13 cellular contexts compared by ENCODE assay signal in genomic region chr19:15468675-15469512, GRCh38. TPM values are rescaled to one million over a fixed set of nuclear protein-coding genes. Genes with fewer than 3 reads are reported as not detected.
DNase-seq lines count a peak whose midpoint lies in the region; ATAC-seq and TF ChIP-seq lines count a peak whose summit lies in the region.
"Had no signal": no experiment of that assay in that cellular context is flagged by ENCODE, and none has a peak within 500 bp of the region (broad histone marks: within the 10 kb centered on the region; RNA-seq: fewer than 3 reads in every experiment).

No MANE protein-coding gene starts in this region.

- no peak overlapping the region for H4K8ac ChIP-seq in mesenchymal stem cell (ENCODE audit: low read length)

- H2AFZ ChIP-seq in SK-N-SH (ENCODE audit: low read depth) (no peak overlapping the region), mesenchymal stem cell (ENCODE audit: low read depth, low read length) (no peak overlapping the region)

- H2BK15ac ChIP-seq in mesenchymal stem cell (ENCODE audit: low read depth, poor library complexity, severe bottlenecking), result no peak overlapping the region

- H3K79me1 ChIP-seq in mesenchymal stem cell (replicated peaks; ENCODE audit: low read length, poor library complexity, severe bottlenecking), result no peaks in the 10 kb centered on the region

- H3K27me3 ChIP-seq in SK-N-SH (ENCODE audit: insufficient read depth), result peaks cover 30% of the 10 kb centered on the region
- H3K27me3 ChIP-seq in duodenal mucosa (ENCODE audit: control insufficient read depth in 1 of 2, insufficient read depth in 2 of 2, low read length in 2 of 2), result peaks cover 11 to 13% of the 10 kb centered on the region in 2 donors
- peaks cover 3 to 28% of the 10 kb centered on the region in 2 experiments for H3K27me3 ChIP-seq in mesenchymal stem cell (ENCODE audit: control insufficient read depth in 1 of 2, insufficient read depth in 1 of 2, low read length in 2 of 2)

- no peak overlapping the region for H2AK5ac ChIP-seq in mesenchymal stem cell (ENCODE audit: low read length, severe bottlenecking)

- H3K9me3 ChIP-seq in SK-N-SH, result no peaks in the 10 kb centered on the region
- H3K9me3 ChIP-seq in duodenal mucosa (ENCODE audit: control insufficient read depth in 1 of 2, low read length in 2 of 2), result no peaks in the 10 kb centered on the region
- H3K9me3 ChIP-seq in mesenchymal stem cell (ENCODE audit: control insufficient read depth, low read length), result peaks cover 2% of the 10 kb centered on the region
- H3K9me3 ChIP-seq: ascending aorta had no signal

- H3K36me3 ChIP-seq in SK-N-SH (replicated peaks in 1 of 2; ENCODE audit: control insufficient read depth in 1 of 2, insufficient read depth in 2 of 2, low read length in 1 of 2), result no peaks in the 10 kb centered on the region
- no peaks in the 10 kb centered on the region for H3K36me3 ChIP-seq in duodenal mucosa (ENCODE audit: control insufficient read depth in 1 of 2, insufficient read depth in 2 of 2, low read length in 2 of 2)
- no peaks in the 10 kb centered on the region for H3K36me3 ChIP-seq in mesenchymal stem cell (ENCODE audit: control insufficient read depth in 1 of 2, insufficient read depth in 2 of 2, low read depth in 1 of 2, low read length in 2 of 2)
- H3K36me3 ChIP-seq: ascending aorta had no signal

- intact Hi-C loops in sciatic nerve (cut with DNase I), result no loop called here

- POLR2A ChIA-PET in SK-N-SH (lab: Yijun Ruan, JAX), result interaction anchor here (1.2 kb wide), 1 partner anchor 16 kb away, joined by 3 read pairs; no protein-coding TSS in a partner anchor

- no peak overlapping the region for H3K18ac ChIP-seq in mesenchymal stem cell (ENCODE audit: low read depth in 1 of 2, low read length in 2 of 2)

- no peak overlapping the region for H3K4me2 ChIP-seq in SK-N-SH
- no peak overlapping the region for H3K4me2 ChIP-seq in mesenchymal stem cell (ENCODE audit: low read length, poor library complexity, severe bottlenecking)

- no peak overlapping the region for H2BK12ac ChIP-seq in mesenchymal stem cell (ENCODE audit: low read length in 2 of 2)

- no peaks in the 10 kb centered on the region for H3K9me2 ChIP-seq in SK-N-SH

- peak; percentile 4 for DNase-seq in SK-N-SH
- peak; percentile 23 for DNase-seq in sciatic nerve (ENCODE audit: low spot score)
- DNase-seq in mesenchymal stem cell, result no peak

- no peak for TF ChIP-seq EP300 in SK-N-SH (IDR thresholded peaks at IDR 0.05; ENCODE audit: borderline replicate concordance in 1 of 2, low read depth in 1 of 2, low read length in 1 of 2)

- peak overlapping the region; percentile 24 to 90 (median 84) for H3K4me3 Mint-ChIP-seq in IgD-negative memory B cell

- no peak for TF ChIP-seq CTCF in SK-N-SH (IDR thresholded peaks at IDR 0.05)

- H3K4me1 Mint-ChIP-seq in IgD-negative memory B cell, result peaks cover 28 to 39% (median 28%) of the 10 kb centered on the region in 3 donors

- H2BK5ac ChIP-seq in mesenchymal stem cell (ENCODE audit: low read depth, low read length, poor library complexity, severe bottlenecking), result no peak overlapping the region

- H3K4me3 ChIP-seq in SK-N-SH (ENCODE audit: low read depth in 2 of 2, low read length in 1 of 2), result no peak overlapping the region
- H3K4me3 ChIP-seq in duodenal mucosa (ENCODE audit: low read depth in 1 of 2, low read length in 2 of 2), result peak overlapping the region; percentile 50 to 68
- no peak overlapping the region for H3K4me3 ChIP-seq in mesenchymal stem cell (ENCODE audit: insufficient read depth in 1 of 2, low read depth in 1 of 2, low read length in 2 of 2)

- H3K79me2 ChIP-seq in SK-N-SH (ENCODE audit: insufficient read depth), result no peaks in the 10 kb centered on the region

- no peak overlapping the region for H3K9ac ChIP-seq in SK-N-SH
- H3K9ac ChIP-seq in duodenal mucosa (ENCODE audit: low read depth in 1 of 2, low read length in 2 of 2), result no peak overlapping the region
- no peak overlapping the region for H3K9ac ChIP-seq in mesenchymal stem cell (ENCODE audit: low read length)

- no peaks in the 10 kb centered on the region for H4K20me1 ChIP-seq in SK-N-SH (ENCODE audit: insufficient read depth)

- WGBS in SK-N-SH (ENCODE audit: low lambda C conversion rate), result 45% methylated on average over 12 of the region's 12 CpGs
- 76% methylated on average over 12 of the region's 12 CpGs for WGBS in mesenchymal stem cell

- no peak overlapping the region for H3K23ac ChIP-seq in mesenchymal stem cell (ENCODE audit: low read length in 2 of 2)

- peaks cover 23% of the 10 kb centered on the region for H3K27me3 Mint-ChIP-seq in IgD-negative memory B cell

- no peak for TF ChIP-seq RAD21 in SK-N-SH (IDR thresholded peaks at IDR 0.05; ENCODE audit: low read length)

- no peaks in the 10 kb centered on the region for H3K4me1 ChIP-seq in SK-N-SH (ENCODE audit: control insufficient read depth in 1 of 2, insufficient read depth in 2 of 2, low read depth in 1 of 2, low read length in 1 of 2)
- H3K4me1 ChIP-seq in duodenal mucosa (ENCODE audit: control insufficient read depth in 1 of 2, insufficient read depth in 2 of 2, low read length in 2 of 2), result peaks cover 0 to 19% of the 10 kb centered on the region in 2 donors
- H3K4me1 ChIP-seq in mesenchymal stem cell (ENCODE audit: control insufficient read depth, insufficient read depth, low read depth, low read length), result peaks cover 3% of the 10 kb centered on the region

- no peak overlapping the region for H3K27ac ChIP-seq in SK-N-SH (ENCODE audit: low read depth in 2 of 2, low read length in 1 of 2)
- no peak overlapping the region for H3K27ac ChIP-seq in duodenal mucosa (ENCODE audit: low read depth, low read length)
- H3K27ac ChIP-seq in mesenchymal stem cell (ENCODE audit: low read length, poor library complexity, severe bottlenecking), result no peak overlapping the region
- H3K27ac ChIP-seq: 22Rv1, ascending aorta, epithelial cell of prostate had no signal

- no peak overlapping the region for H2BK120ac ChIP-seq in mesenchymal stem cell (ENCODE audit: low read depth, low read length)

- H3F3A ChIP-seq in SK-N-SH (replicated peaks; ENCODE audit: insufficient read depth), result peaks cover 8% of the 10 kb centered on the region

- H3K27ac Mint-ChIP-seq in IgD-negative memory B cell, result peak overlapping the region in 1 of 3 donors; percentile 16

- H3K9me3 Mint-ChIP-seq in IgD-negative memory B cell, result no peaks in the 10 kb centered on the region

- peaks cover 3% of the 10 kb centered on the region for H3K36me3 Mint-ChIP-seq in IgD-negative memory B cell

- H3K14ac ChIP-seq in mesenchymal stem cell (ENCODE audit: low read length in 2 of 2), result no peak overlapping the region

- CTCF ChIA-PET in SK-N-SH (lab: Yijun Ruan, JAX), result no interaction called here

- H4K91ac ChIP-seq in mesenchymal stem cell (ENCODE audit: low read length), result no peak overlapping the region

- ATAC-seq in SK-N-SH treated with all-trans-retinoic acid at 6 μM for 48 hours (no peak), sciatic nerve (peak; percentile 13), HG03159 (IDR thresholded peaks at IDR 0.05; ENCODE audit: unreplicated experiment) (no peak), HG03175 (IDR thresholded peaks at IDR 0.05; ENCODE audit: unreplicated experiment) (no peak)

- no peak overlapping the region for H3K4ac ChIP-seq in mesenchymal stem cell (ENCODE audit: low read depth in 1 of 2, low read length in 2 of 2)

TF ChIP-seq in SK-N-SH, 30 proteins besides CTCF, POLR2A, EP300 and RAD21 (continues in another document):
- TF ChIP-seq TAF1 (IDR thresholded peaks at IDR 0.05; ENCODE audit: borderline replicate concordance, low read depth, low read length) (no peak), NFIC (IDR thresholded peaks at IDR 0.05; ENCODE audit: borderline replicate concordance) (no peak), FOXJ3 (CRISPR knock-in tag; IDR thresholded peaks at IDR 0.05) (no peak)

TF ChIP-seq in SK-N-SH treated with all-trans-retinoic acid at 6 μM for 48 hours, 23 proteins besides CTCF, POLR2A, EP300 and RAD21 (continues in another document):
- TF ChIP-seq ARNTL (CRISPR knock-in tag; IDR thresholded peaks at IDR 0.05; ENCODE audit: borderline replicate concordance, low read depth) (no peak), OSR1 (CRISPR knock-in tag; IDR thresholded peaks at IDR 0.05) (no peak)

RNA-seq across cellular contexts. Expression of gene RASAL3, which starts 4.5 kb away (rescaled TPM):
- polyA plus RNA-seq in SK-N-SH (2012; rRNA removed) (0.02 TPM in 2 replicates), IgD-negative memory B cell (27.0 TPM)
- 0.01 and 0.04 TPM in 2 replicates for polyA plus RNA-seq in SK-N-SH (2012; cell fraction: cytosol; rRNA removed)
- polyA plus RNA-seq in SK-N-SH (2012; cell fraction: nucleus; rRNA removed), result 0.05 and 0.28 TPM in 2 replicates
- 6.1 TPM for total RNA-seq in sciatic nerve
- polyA plus RNA-seq in mesenchymal stem cell (2013, experiment 1 of 2), result 0.12 TPM
- 0.18 TPM for polyA plus RNA-seq in mesenchymal stem cell (2013, experiment 2 of 2)
- total RNA-seq: MCF 10A had no signal

RNA-seq across cellular contexts. Expression of gene PGLYRP2, which starts 10.4 kb away (rescaled TPM):
- polyA plus RNA-seq in SK-N-SH (2012; rRNA removed), result not detected in 2 replicates
- polyA plus RNA-seq in SK-N-SH (2012; cell fraction: cytosol; rRNA removed), result not detected in 2 replicates
- not detected in 2 replicates for polyA plus RNA-seq in SK-N-SH (2012; cell fraction: nucleus; rRNA removed)
- not detected for polyA plus RNA-seq in IgD-negative memory B cell
- not detected for total RNA-seq in sciatic nerve
- polyA plus RNA-seq in mesenchymal stem cell (2013, experiment 1 of 2), result not detected
- not detected for polyA plus RNA-seq in mesenchymal stem cell (2013, experiment 2 of 2)
- total RNA-seq: ascending aorta, MCF 10A, RPMI7951 had no signal

RNA-seq across cellular contexts. Expression of gene WIZ, which starts 19.1 kb away (rescaled TPM):
- 9.9 and 15.5 TPM in 2 replicates for polyA plus RNA-seq in SK-N-SH (2012; rRNA removed)
- polyA plus RNA-seq in SK-N-SH (2012; cell fraction: cytosol; rRNA removed), result 7.7 and 13.6 TPM in 2 replicates
- polyA plus RNA-seq in SK-N-SH (2012; cell fraction: nucleus; rRNA removed), result 34.3 and 54.6 TPM in 2 replicates
- 1.8 TPM for polyA plus RNA-seq in IgD-negative memory B cell
- 30.2 TPM for total RNA-seq in sciatic nerve
- 35.6 TPM for polyA plus RNA-seq in mesenchymal stem cell (2013, experiment 1 of 2)
- 34.6 TPM for polyA plus RNA-seq in mesenchymal stem cell (2013, experiment 2 of 2)

RNA-seq across cellular contexts. Expression of gene CYP4F22, which starts 39.4 kb away (rescaled TPM):
- polyA plus RNA-seq in SK-N-SH (2012; rRNA removed) (not detected in 2 replicates), IgD-negative memory B cell (not detected)
- polyA plus RNA-seq in SK-N-SH (2012; cell fraction: cytosol; rRNA removed), result not detected in 2 replicates
- not detected in 2 replicates for polyA plus RNA-seq in SK-N-SH (2012; cell fraction: nucleus; rRNA removed)
- not detected for total RNA-seq in sciatic nerve
- not detected for polyA plus RNA-seq in mesenchymal stem cell (2013, experiment 1 of 2)
- not detected for polyA plus RNA-seq in mesenchymal stem cell (2013, experiment 2 of 2)
- total RNA-seq: ascending aorta, MCF 10A, RPMI7951 had no signal

RNA-seq across cellular contexts. Expression of gene AKAP8L, which starts 50.1 kb away (rescaled TPM):
- 44.7 and 46.1 TPM in 2 replicates for polyA plus RNA-seq in SK-N-SH (2012; rRNA removed)
- 17.5 and 18.8 TPM in 2 replicates for polyA plus RNA-seq in SK-N-SH (2012; cell fraction: cytosol; rRNA removed)
- polyA plus RNA-seq in SK-N-SH (2012; cell fraction: nucleus; rRNA removed), result 219 and 280 TPM in 2 replicates
- polyA plus RNA-seq in IgD-negative memory B cell, result 99.6 TPM
- total RNA-seq in sciatic nerve, result 109 TPM
- 54.6 TPM for polyA plus RNA-seq in mesenchymal stem cell (2013, experiment 1 of 2)
- 48.4 TPM for polyA plus RNA-seq in mesenchymal stem cell (2013, experiment 2 of 2)

Comparison
In these comparisons a context has a peak if more than half of its experiments do, and no peak if none do; other contexts are left out.
1. H3K4me3 ChIP-seq: peak in duodenal mucosa (2 of 2); none in SK-N-SH (0 of 2) and mesenchymal stem cell (0 of 2).
2. RNA of gene RASAL3, which starts 4.5 kb away (polyA plus RNA-seq): 27.0 TPM in IgD-negative memory B cell (single experiment); 0.01 to 0.28 TPM in SK-N-SH; every median in the first group is over 10 times any median in the second.